Comparison of ENCODE assay signal across 1 cellular context in genomic region chr9:77956555-77956954, GRCh38.
TF ChIP-seq lines count a peak whose summit lies in the region.

No MANE protein-coding gene starts in this region.

TF ChIP-seq in GM12878, 131 proteins besides CTCF, POLR2A, EP300 and RAD21 (continued from another document):
- TF ChIP-seq BCL3 (IDR thresholded peaks at IDR 0.05; ENCODE audit: borderline replicate concordance, insufficient read depth, low read depth, low read length, poor library complexity, severe bottlenecking) = no peak
